Comparison of ENCODE assay signal across 13 cellular contexts in the genomic region with DNA sequence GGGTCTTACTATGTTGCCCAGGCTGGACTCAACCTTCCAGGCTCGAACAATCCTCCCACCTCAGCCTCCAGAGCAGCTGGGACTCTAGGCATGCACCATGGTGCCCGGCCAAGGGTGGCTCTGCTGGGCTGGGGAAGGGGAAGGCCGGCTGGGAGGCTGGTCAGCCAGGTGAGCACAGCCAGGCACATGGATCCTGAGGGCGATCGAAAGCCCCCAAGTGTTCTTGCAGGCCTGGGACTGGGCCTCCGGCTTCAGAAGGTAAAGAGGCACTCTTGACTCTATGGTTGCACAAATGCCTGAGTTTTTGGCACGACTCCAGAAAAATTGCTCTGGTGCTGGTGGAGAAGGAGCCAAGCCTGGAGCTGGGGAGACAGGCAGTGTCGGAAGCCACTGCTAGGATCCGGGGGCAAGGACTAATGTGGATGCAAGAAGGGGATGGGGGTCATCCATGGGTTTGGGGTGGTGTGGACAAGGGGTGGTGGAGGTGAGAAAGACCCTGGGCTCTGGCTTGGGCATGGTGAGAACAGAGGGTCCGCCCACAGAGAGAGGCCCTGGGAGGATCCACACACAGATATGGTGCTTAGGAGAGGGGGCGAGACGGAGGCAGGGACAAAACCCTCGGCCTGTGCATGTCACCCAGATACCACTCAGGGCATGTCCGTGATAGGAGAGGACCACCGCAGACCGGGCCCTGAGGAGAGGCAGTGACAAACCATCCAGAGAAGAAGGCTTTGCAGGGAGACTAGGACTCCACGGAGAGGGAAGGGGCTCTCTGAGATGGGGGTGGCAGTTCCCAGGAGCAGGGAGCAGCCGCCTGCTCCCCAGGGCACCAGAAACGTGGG. TPM values are rescaled to one million over a fixed set of nuclear protein-coding genes. Genes with fewer than 3 reads are reported as not detected.
DNase-seq lines count a peak whose midpoint lies in the region; ATAC-seq and TF ChIP-seq lines count a peak whose summit lies in the region.
"Had no signal": no experiment of that assay in that cellular context is flagged by ENCODE, and none has a peak within 500 bp of the region (broad histone marks: within the 10 kb centered on the region; RNA-seq: fewer than 3 reads in every experiment).

No MANE protein-coding gene starts in this region.

- H3K9me3 ChIP-seq in SK-N-MC (ENCODE audit: low read depth, low read length) (no peaks in the 10 kb centered on the region), tibial artery (no peaks in the 10 kb centered on the region)
- H3K9me3 ChIP-seq: mucosa of descending colon, thoracic aorta had no signal

- ATAC-seq in left lobe of liver (no peak), GM21515 (IDR thresholded peaks at IDR 0.05; ENCODE audit: unreplicated experiment) (no peak)
- ATAC-seq: activated CD4-positive, CD25-positive, alpha-beta regulatory T cell treated with anti-CD3 and anti-CD28 coated beads, Interleukin-2, amount 50 U/mL, for 24 hours; mucosa of descending colon had no signal

- no peak overlapping the region for H3K9ac ChIP-seq in SK-N-MC (ENCODE audit: insufficient read length)

- no peak for TF ChIP-seq CTCF in tibial artery (IDR thresholded peaks at IDR 0.05)
- no peak for TF ChIP-seq CTCF in coronary artery (IDR thresholded peaks at IDR 0.05)

- H3K27ac ChIP-seq in SK-N-MC = peak overlapping the region; percentile 88
- H3K27ac ChIP-seq in tibial artery = peak overlapping the region; percentile 69 to 79
- H3K27ac ChIP-seq in coronary artery = no peak overlapping the region

- H3K36me3 ChIP-seq in SK-N-MC (ENCODE audit: insufficient read depth, low read length) = no peaks in the 10 kb centered on the region
- H3K36me3 ChIP-seq in tibial artery = no peaks in the 10 kb centered on the region
- H3K36me3 ChIP-seq: thoracic aorta had no signal

- no peaks in the 10 kb centered on the region for H3K27me3 ChIP-seq in tibial artery

- intact Hi-C loops in tibial artery (cut with DNase I; ENCODE audit: low total_unique reads) = no loop called here

- H3K4me1 ChIP-seq in tibial artery = peaks cover 0 to 28% (median 23%) of the 10 kb centered on the region in 4 donors

- peak; percentile 53 for DNase-seq in activated effector memory CD4-positive, alpha-beta T cell treated with anti-CD3 and anti-CD28 coated beads, Interleukin-2, amount 50 U/mL, for 16 hours
- DNase-seq in activated effector memory CD4-positive, alpha-beta T cell treated with Interleukin-2 at 50 U/mL for 16 hours = no peak
- DNase-seq in SK-N-MC (ENCODE audit: low read depth, low spot score) (peak; percentile 81), left lobe of liver (ENCODE audit: low spot score) (peak; percentile 44), tibial artery (peak in 1 of 2 donors; percentile 65), coronary artery (ENCODE audit: low spot score) (no peak), NCI-H510A (lab: John Stamatoyannopoulos, UW) (no peak)
- DNase-seq: DMS153, mucosa of descending colon, OCI-M1 had no signal

- H3K4me3 ChIP-seq in SK-N-MC = no peak overlapping the region
- H3K4me3 ChIP-seq in tibial artery = no peak overlapping the region
- no peak overlapping the region for H3K4me3 ChIP-seq in coronary artery
- H3K4me3 ChIP-seq: mucosa of descending colon, thoracic aorta had no signal

RNA-seq across cellular contexts. Expression of a gene that starts 51.1 kb away (rescaled TPM):
- 2.8 TPM for total RNA-seq in left lobe of liver

Comparison
In these comparisons a context has a peak if more than half of its experiments do, and no peak if none do; other contexts are left out.
1. DNase-seq: peak in activated effector memory CD4-positive, alpha-beta T cell treated with anti-CD3 and anti-CD28 coated beads, Interleukin-2, amount 50 U/mL, for 16 hours (single experiment), SK-N-MC (single experiment) and left lobe of liver (single experiment); none in activated effector memory CD4-positive, alpha-beta T cell treated with Interleukin-2 at 50 U/mL for 16 hours (single experiment), coronary artery (single experiment) and NCI-H510A (single experiment).
2. H3K27ac ChIP-seq: peak in SK-N-MC (single experiment) and tibial artery (2 of 2); none in coronary artery (0 of 2).